In the genomic region with DNA sequence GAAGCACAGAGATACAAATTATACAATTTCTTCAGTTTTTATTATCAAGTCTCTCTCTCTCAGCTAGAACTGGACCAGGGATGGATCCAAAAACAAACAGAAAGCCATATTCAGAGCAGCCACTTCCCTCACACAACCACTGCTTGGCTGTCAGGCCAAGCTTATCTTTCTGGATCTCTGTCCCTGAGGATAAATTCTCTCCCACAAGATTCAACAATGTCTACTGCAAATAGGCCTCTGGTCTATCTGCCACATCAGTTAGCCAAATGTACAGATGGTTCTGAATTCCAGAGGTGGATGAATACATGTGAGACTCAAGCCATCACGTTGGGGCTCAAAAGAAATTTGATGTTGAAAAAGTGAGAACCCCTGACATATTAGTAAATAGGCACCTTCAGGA, we compare ENCODE assay signal across 1 cellular context.
TF ChIP-seq lines count a peak whose summit lies in the region.

No MANE protein-coding gene starts in this region.

TF ChIP-seq in IMR-90, 13 proteins besides CTCF, POLR2A, EP300 and RAD21:
- TF ChIP-seq MAFK (IDR thresholded peaks at IDR 0.05; ENCODE audit: low read depth, low read length): no peak
- TF ChIP-seq, protein P1, sequence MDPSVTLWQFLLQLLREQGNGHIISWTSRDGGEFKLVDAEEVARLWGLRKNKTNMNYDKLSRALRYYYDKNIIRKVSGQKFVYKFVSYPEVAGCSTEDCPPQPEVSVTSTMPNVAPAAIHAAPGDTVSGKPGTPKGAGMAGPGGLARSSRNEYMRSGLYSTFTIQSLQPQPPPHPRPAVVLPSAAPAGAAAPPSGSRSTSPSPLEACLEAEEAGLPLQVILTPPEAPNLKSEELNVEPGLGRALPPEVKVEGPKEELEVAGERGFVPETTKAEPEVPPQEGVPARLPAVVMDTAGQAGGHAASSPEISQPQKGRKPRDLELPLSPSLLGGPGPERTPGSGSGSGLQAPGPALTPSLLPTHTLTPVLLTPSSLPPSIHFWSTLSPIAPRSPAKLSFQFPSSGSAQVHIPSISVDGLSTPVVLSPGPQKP (IDR thresholded peaks at IDR 0.05; ENCODE audit: borderline replicate concordance, low read depth, low read length): no peak
- no peak for TF ChIP-seq BHLHE40 (IDR thresholded peaks at IDR 0.05; ENCODE audit: low read depth, low read length)
- TF ChIP-seq MAZ (IDR thresholded peaks at IDR 0.05; ENCODE audit: borderline replicate concordance, low read depth, low read length): no peak
- no peak for TF ChIP-seq SMC3 (IDR thresholded peaks at IDR 0.05; ENCODE audit: low read depth, low read length)
- no peak for TF ChIP-seq RFX5 (IDR thresholded peaks at IDR 0.05; ENCODE audit: low read depth, low read length)
- TF ChIP-seq, protein P2, sequence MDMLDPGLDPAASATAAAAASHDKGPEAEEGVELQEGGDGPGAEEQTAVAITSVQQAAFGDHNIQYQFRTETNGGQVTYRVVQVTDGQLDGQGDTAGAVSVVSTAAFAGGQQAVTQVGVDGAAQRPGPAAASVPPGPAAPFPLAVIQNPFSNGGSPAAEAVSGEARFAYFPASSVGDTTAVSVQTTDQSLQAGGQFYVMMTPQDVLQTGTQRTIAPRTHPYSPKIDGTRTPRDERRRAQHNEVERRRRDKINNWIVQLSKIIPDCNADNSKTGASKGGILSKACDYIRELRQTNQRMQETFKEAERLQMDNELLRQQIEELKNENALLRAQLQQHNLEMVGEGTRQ (IDR thresholded peaks at IDR 0.05; ENCODE audit: low read depth, low read length): no peak
- no peak for TF ChIP-seq CEBPB (IDR thresholded peaks at IDR 0.05; ENCODE audit: low read depth, low read length)
- TF ChIP-seq MXI1 (IDR thresholded peaks at IDR 0.05; ENCODE audit: borderline replicate concordance, low read depth, low read length): no peak
- no peak for TF ChIP-seq NFE2L2 (IDR thresholded peaks at IDR 0.05; ENCODE audit: low read depth, low read length)
- no peak for TF ChIP-seq FOS (IDR thresholded peaks at IDR 0.05; ENCODE audit: low read depth, low read length)
- no peak for TF ChIP-seq RCOR1 (IDR thresholded peaks at IDR 0.05; ENCODE audit: insufficient replicate concordance, low read length)
- no peak for TF ChIP-seq CHD1 (IDR thresholded peaks at IDR 0.05; ENCODE audit: low read depth, low read length)
